In the genomic region with DNA sequence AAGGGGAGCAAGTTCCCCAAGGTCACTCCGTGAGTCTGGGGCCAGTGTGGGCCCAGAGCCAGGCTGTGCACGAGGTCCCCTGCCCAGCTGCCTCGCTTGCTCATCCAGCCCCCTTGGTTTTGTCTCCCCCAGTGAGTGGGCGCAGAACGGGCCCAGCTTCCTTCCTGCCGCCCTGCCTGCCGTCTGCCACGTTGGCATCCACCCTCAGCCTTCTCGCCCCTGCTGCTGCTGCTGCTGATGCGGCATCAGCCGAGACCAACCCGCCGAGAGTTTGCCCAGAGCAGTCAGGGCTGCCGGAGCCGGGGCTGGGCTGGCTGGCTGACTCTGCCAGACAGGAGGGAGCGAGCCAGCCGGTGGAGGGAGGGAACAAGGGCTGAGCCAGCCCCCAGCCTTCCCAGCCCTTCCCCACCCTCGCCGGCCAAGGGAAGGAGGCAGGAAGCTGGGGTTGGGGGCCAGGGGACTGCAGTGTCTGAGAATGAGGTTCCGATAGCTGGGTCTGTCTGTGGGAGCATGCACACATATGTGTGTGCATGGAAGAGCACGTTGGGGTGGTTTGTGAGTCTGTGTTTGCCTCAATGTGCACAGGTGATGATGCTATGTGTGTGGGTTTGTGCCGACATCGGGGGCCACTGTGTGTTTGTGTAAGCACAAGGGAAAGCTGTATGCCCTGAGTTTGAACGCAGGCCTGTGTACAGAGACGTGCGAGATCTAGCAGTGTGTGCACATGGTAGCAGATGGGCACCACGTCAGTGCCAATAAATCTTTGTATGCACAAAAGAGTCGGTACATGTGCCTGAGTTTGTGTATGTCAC, we compare ENCODE assay signal across 1 cellular context.
TF ChIP-seq lines count a peak whose summit lies in the region.

No MANE protein-coding gene starts in this region.

TF ChIP-seq in HepG2, 621 proteins besides CTCF, POLR2A, EP300 and RAD21 (continued from another document):
- TF ChIP-seq MYNN (CRISPR knock-in tag; IDR thresholded peaks at IDR 0.05; ENCODE audit: low read depth) (no peak), ZNF432 (CRISPR knock-in tag; IDR thresholded peaks at IDR 0.05; ENCODE audit: borderline replicate concordance) (no peak), MEIS2 (CRISPR knock-in tag; IDR thresholded peaks at IDR 0.05) (no peak), ZNF703 (CRISPR knock-in tag; IDR thresholded peaks at IDR 0.05; ENCODE audit: borderline replicate concordance) (no peak), SATB2 (CRISPR knock-in tag; IDR thresholded peaks at IDR 0.05) (no peak), KAT7 (CRISPR knock-in tag; IDR thresholded peaks at IDR 0.05; ENCODE audit: borderline replicate concordance) (no peak), XBP1 (CRISPR knock-in tag; IDR thresholded peaks at IDR 0.05) (no peak), SIN3A (IDR thresholded peaks at IDR 0.05; ENCODE audit: borderline replicate concordance, low read depth, low read length) (no peak), NR1H2 (CRISPR knock-in tag; IDR thresholded peaks at IDR 0.05; ENCODE audit: borderline replicate concordance, low read depth) (no peak), HNRNPL (IDR thresholded peaks at IDR 0.05; ENCODE audit: low read depth, low read length) (peak; percentile 80; the same call in 1 of the 2 replicates), BRD4 (CRISPR knock-in tag; IDR thresholded peaks at IDR 0.05) (0 out of 2 replicates have a peak, but pooled peaks have one; percentile 36), ESRRA (CRISPR knock-in tag; IDR thresholded peaks at IDR 0.05; ENCODE audit: low read depth) (no peak), NCOA1 (CRISPR knock-in tag; IDR thresholded peaks at IDR 0.05) (peak; percentile 52; the same call in 1 of the 2 replicates), ATAD3A (CRISPR knock-in tag; IDR thresholded peaks at IDR 0.05) (no peak), ZNF552 (CRISPR knock-in tag; IDR thresholded peaks at IDR 0.05; ENCODE audit: borderline replicate concordance) (no peak), KDM5B (CRISPR knock-in tag; IDR thresholded peaks at IDR 0.05; ENCODE audit: borderline replicate concordance) (0 out of 2 replicates have a peak, but pooled peaks have one; percentile 22), HIVEP1 (CRISPR knock-in tag; IDR thresholded peaks at IDR 0.05) (no peak), GPN1 (CRISPR knock-in tag; IDR thresholded peaks at IDR 0.05; ENCODE audit: borderline replicate concordance) (no peak), TBX2 (CRISPR knock-in tag; IDR thresholded peaks at IDR 0.05; ENCODE audit: borderline replicate concordance) (no peak), ZKSCAN5 (CRISPR knock-in tag; IDR thresholded peaks at IDR 0.05) (no peak), ZNF24 (IDR thresholded peaks at IDR 0.05) (no peak), POGZ (CRISPR knock-in tag; IDR thresholded peaks at IDR 0.05) (no peak), NFYB (CRISPR knock-in tag; IDR thresholded peaks at IDR 0.05) (no peak), ZBTB21 (CRISPR knock-in tag; IDR thresholded peaks at IDR 0.05) (no peak), NFIC (IDR thresholded peaks at IDR 0.05; ENCODE audit: low read length) (no peak), DNMT3B (CRISPR knock-in tag; conservative IDR thresholded peaks at IDR 0.05) (no peak)
- TF ChIP-seq, protein P1, sequence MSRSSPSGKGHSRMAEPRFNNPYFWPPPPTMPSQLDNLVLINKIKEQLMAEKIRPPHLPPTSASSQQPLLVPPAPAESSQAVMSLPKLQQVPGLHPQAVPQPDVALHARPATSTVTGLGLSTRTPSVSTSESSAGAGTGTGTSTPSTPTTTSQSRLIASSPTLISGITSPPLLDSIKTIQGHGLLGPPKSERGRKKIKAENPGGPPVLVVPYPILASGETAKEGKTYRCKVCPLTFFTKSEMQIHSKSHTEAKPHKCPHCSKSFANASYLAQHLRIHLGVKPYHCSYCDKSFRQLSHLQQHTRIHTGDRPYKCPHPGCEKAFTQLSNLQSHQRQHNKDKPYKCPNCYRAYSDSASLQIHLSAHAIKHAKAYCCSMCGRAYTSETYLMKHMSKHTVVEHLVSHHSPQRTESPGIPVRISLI (CRISPR knock-in tag; IDR thresholded peaks at IDR 0.05; ENCODE audit: borderline replicate concordance), result no peak
- TF ChIP-seq, protein P2, sequence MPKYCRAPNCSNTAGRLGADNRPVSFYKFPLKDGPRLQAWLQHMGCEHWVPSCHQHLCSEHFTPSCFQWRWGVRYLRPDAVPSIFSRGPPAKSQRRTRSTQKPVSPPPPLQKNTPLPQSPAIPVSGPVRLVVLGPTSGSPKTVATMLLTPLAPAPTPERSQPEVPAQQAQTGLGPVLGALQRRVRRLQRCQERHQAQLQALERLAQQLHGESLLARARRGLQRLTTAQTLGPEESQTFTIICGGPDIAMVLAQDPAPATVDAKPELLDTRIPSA (CRISPR knock-in tag; IDR thresholded peaks at IDR 0.05; ENCODE audit: borderline replicate concordance), result no peak
- TF ChIP-seq, protein P3, sequence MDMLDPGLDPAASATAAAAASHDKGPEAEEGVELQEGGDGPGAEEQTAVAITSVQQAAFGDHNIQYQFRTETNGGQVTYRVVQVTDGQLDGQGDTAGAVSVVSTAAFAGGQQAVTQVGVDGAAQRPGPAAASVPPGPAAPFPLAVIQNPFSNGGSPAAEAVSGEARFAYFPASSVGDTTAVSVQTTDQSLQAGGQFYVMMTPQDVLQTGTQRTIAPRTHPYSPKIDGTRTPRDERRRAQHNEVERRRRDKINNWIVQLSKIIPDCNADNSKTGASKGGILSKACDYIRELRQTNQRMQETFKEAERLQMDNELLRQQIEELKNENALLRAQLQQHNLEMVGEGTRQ (IDR thresholded peaks at IDR 0.05; ENCODE audit: low read depth, low read length), result no peak
- TF ChIP-seq, protein P3 (CRISPR knock-in tag; IDR thresholded peaks at IDR 0.05; ENCODE audit: borderline replicate concordance), result no peak
- TF ChIP-seq, protein P4, sequence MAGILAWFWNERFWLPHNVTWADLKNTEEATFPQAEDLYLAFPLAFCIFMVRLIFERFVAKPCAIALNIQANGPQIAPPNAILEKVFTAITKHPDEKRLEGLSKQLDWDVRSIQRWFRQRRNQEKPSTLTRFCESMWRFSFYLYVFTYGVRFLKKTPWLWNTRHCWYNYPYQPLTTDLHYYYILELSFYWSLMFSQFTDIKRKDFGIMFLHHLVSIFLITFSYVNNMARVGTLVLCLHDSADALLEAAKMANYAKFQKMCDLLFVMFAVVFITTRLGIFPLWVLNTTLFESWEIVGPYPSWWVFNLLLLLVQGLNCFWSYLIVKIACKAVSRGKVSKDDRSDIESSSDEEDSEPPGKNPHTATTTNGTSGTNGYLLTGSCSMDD (CRISPR knock-in tag; IDR thresholded peaks at IDR 0.05), result no peak
- TF ChIP-seq, protein P5, sequence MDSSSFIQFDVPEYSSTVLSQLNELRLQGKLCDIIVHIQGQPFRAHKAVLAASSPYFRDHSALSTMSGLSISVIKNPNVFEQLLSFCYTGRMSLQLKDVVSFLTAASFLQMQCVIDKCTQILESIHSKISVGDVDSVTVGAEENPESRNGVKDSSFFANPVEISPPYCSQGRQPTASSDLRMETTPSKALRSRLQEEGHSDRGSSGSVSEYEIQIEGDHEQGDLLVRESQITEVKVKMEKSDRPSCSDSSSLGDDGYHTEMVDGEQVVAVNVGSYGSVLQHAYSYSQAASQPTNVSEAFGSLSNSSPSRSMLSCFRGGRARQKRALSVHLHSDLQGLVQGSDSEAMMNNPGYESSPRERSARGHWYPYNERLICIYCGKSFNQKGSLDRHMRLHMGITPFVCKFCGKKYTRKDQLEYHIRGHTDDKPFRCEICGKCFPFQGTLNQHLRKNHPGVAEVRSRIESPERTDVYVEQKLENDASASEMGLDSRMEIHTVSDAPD (CRISPR knock-in tag; IDR thresholded peaks at IDR 0.05), result no peak
TF ChIP-seq in HepG2: peak in this region for 56.
